Comparison of ENCODE assay signal across 29 cellular contexts in the genomic region with DNA sequence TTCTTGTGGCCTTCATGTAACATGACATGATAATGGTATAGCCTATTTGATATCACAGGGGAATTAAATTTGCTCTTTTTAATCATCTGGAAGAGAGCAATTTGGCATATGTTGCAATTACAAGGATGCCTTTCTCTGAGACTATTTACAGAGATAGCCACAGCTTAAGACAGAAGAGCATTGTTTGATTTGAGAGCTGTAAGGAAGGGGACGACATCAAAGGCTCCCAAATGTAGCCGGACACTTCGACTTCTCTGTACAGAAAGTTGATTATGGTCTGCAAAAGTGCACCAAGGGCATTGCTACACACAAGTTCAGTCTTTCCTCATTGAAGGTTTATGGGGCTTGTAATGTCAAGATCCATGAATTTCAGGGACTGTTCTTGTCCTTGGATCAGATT.
"Had no signal": no experiment of that assay in that cellular context is flagged by ENCODE, and none has a peak within 500 bp of the region (broad histone marks: within the 10 kb centered on the region; RNA-seq: fewer than 3 reads in every experiment).

No MANE protein-coding gene starts in this region.

- H3K4me1 ChIP-seq: heart right ventricle, left lung, lower lobe of right lung, parathyroid adenoma, right atrium auricular region, right lobe of liver, suprapubic skin, tibial artery, upper lobe of right lung had no signal

- H3K36me3 ChIP-seq: heart right ventricle, left lung, lower lobe of right lung, right atrium auricular region, right lobe of liver, suprapubic skin, thoracic aorta, tibial artery, upper lobe of right lung had no signal

- H3K4me1 Mint-ChIP-seq: naive thymus-derived CD4-positive, alpha-beta T cell; stimulated activated memory B cell treated with anti-CD40 and anti-IgM and Interleukin-4, amounts not matched to agents 10 μg/mL and 1 μg/mL and 100 μg/mL, for 72 hours; stimulated activated naive CD8-positive, alpha-beta T cell treated with anti-CD3 and anti-CD28 coated beads, Interleukin-15, amount 100 ng/mL, for 72 hours had no signal

- H3K9me3 ChIP-seq: heart right ventricle, left lung, lower lobe of right lung, mucosa of descending colon, right atrium auricular region, right lobe of liver, suprapubic skin, thoracic aorta, tibial artery, upper lobe of right lung had no signal

- H3K4me3 Mint-ChIP-seq: naive thymus-derived CD4-positive, alpha-beta T cell; natural killer cell treated with Interleukin-12 subunit alpha and Interleukin-12 subunit beta and Interleukin-15 and Interleukin-18, amount 100 ng/mL, for 72 hours; neural crest cell; stimulated activated memory B cell treated with anti-CD40 and anti-IgM and Interleukin-4, amounts not matched to agents 10 μg/mL and 1 μg/mL and 100 μg/mL, for 72 hours; stimulated activated naive CD8-positive, alpha-beta T cell treated with anti-CD3 and anti-CD28 coated beads, Interleukin-15, amount 100 ng/mL, for 72 hours had no signal

- DNase-seq: heart right ventricle; kidney glomerular epithelial cell; left cardiac atrium; left lung; lower lobe of right lung; mammary epithelial cell; mesenchymal stem cell; mucosa of descending colon; naive thymus-derived CD4-positive, alpha-beta T cell; right lobe of liver; stimulated activated CD4-positive, alpha-beta T cell treated with anti-CD3 and anti-CD28 coated beads, Interleukin-1b, Interleukin-23, amount 100 ng/mL, for 48 hours; stimulated activated CD4-positive, alpha-beta T cell treated with anti-CD3 and anti-CD28 coated beads, Interleukin-2, amount 100 ng/mL, for 48 hours; stimulated activated CD4-positive, alpha-beta T cell treated with anti-CD3 and anti-CD28 coated beads, Interleukin-4, amount 100 ng/mL, for 4 hours; stimulated activated CD8-positive, alpha-beta memory T cell treated with anti-CD3 and anti-CD28 coated beads, Interleukin-4, amount 100 ng/mL, for 48 hours; stimulated activated naive CD4-positive, alpha-beta T cell treated with Interleukin-2 at 50 U/mL for 16 hours; stimulated activated naive CD8-positive, alpha-beta T cell treated with anti-CD3 and anti-CD28 coated beads, Interleukin-15, amount 100 ng/mL, for 72 hours; tibial artery; trophoblast cell; upper lobe of right lung had no signal

- ATAC-seq: heart right ventricle; left cardiac atrium; left lung; lower lobe of right lung; mucosa of descending colon; naive thymus-derived CD4-positive, alpha-beta T cell; natural killer cell treated with Interleukin-12 subunit alpha and Interleukin-12 subunit beta and Interleukin-15 and Interleukin-18, amount 100 ng/mL, for 72 hours; right lobe of liver; stimulated activated memory B cell treated with anti-CD40 and anti-IgM and Interleukin-4, amounts not matched to agents 10 μg/mL and 1 μg/mL and 100 μg/mL, for 72 hours; stimulated activated naive CD8-positive, alpha-beta T cell treated with anti-CD3 and anti-CD28 coated beads, Interleukin-15, amount 100 ng/mL, for 72 hours; upper lobe of right lung had no signal

- H3K36me3 Mint-ChIP-seq: naive thymus-derived CD4-positive, alpha-beta T cell; natural killer cell treated with Interleukin-12 subunit alpha and Interleukin-12 subunit beta and Interleukin-15 and Interleukin-18, amount 100 ng/mL, for 72 hours; stimulated activated memory B cell treated with anti-CD40 and anti-IgM and Interleukin-4, amounts not matched to agents 10 μg/mL and 1 μg/mL and 100 μg/mL, for 72 hours had no signal

- H3K27me3 Mint-ChIP-seq: natural killer cell treated with Interleukin-12 subunit alpha and Interleukin-12 subunit beta and Interleukin-15 and Interleukin-18, amount 100 ng/mL, for 72 hours; progenitor cell of endocrine pancreas; stimulated activated memory B cell treated with anti-CD40 and anti-IgM and Interleukin-4, amounts not matched to agents 10 μg/mL and 1 μg/mL and 100 μg/mL, for 72 hours; stimulated activated naive CD8-positive, alpha-beta T cell treated with anti-CD3 and anti-CD28 coated beads, Interleukin-15, amount 100 ng/mL, for 72 hours had no signal

- H3K4me3 ChIP-seq: heart right ventricle, hepatocyte, left lung, lower lobe of right lung, mucosa of descending colon, right atrium auricular region, right lobe of liver, smooth muscle cell, suprapubic skin, thoracic aorta, tibial artery, upper lobe of right lung had no signal

- H3K27ac Mint-ChIP-seq: naive thymus-derived CD4-positive, alpha-beta T cell; natural killer cell treated with Interleukin-12 subunit alpha and Interleukin-12 subunit beta and Interleukin-15 and Interleukin-18, amount 100 ng/mL, for 72 hours; progenitor cell of endocrine pancreas; stimulated activated memory B cell treated with anti-CD40 and anti-IgM and Interleukin-4, amounts not matched to agents 10 μg/mL and 1 μg/mL and 100 μg/mL, for 72 hours; stimulated activated naive CD8-positive, alpha-beta T cell treated with anti-CD3 and anti-CD28 coated beads, Interleukin-15, amount 100 ng/mL, for 72 hours had no signal

- H3K9me3 Mint-ChIP-seq: stimulated activated memory B cell treated with anti-CD40 and anti-IgM and Interleukin-4, amounts not matched to agents 10 μg/mL and 1 μg/mL and 100 μg/mL, for 72 hours had no signal

- H3K27ac ChIP-seq: heart right ventricle, hepatocyte, left lung, lower lobe of right lung, parathyroid adenoma, right atrium auricular region, right lobe of liver, suprapubic skin, thoracic aorta, tibial artery, upper lobe of right lung had no signal

- H3K27me3 ChIP-seq: hepatocyte, left lung, right atrium auricular region, right lobe of liver, suprapubic skin, tibial artery, upper lobe of right lung had no signal
